8 cellular contexts compared by ENCODE assay signal in the genomic region with DNA sequence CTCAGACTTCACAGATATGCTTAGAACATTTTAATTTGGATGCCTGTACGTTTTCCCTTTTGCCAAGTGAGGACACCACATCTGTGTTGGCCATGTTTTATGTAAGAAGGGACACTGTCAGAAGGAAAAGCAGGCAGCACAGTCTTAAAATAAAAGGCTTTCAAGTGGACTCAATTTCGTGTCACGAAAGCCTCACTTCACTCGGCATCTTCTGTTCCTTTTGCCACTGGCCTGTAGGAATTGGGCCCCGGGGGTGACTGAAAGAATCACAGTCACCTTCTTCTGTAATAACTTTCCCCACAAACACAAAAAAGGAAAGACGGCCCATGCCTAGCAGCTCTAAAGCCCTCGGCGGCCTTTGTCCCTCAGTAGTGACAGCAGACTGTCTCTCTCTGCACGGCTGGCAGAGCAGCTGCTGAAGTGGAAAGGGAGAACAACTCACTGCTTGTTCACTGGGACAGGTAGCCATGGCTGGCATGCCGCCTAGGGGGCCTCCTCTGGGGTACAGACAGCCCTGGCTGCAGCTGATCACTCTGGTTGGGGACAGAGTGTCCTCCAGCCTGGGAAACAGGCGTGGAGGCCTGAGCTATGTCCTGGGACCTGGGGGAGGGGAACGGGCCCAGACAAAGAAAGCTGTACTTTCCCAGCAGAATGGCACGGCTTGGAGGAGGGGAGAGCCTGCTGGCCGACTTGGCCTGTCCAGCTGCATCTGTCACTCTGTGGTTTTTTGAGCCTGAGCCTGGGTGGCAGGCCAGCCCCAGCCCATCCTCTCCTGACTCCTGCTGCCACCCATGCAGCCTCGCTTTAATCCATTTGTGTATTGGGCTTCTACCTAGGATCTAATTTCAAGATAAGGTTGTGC. TPM values are rescaled to one million over a fixed set of nuclear protein-coding genes. Genes with fewer than 3 reads are reported as not detected.
DNase-seq lines count a peak whose midpoint lies in the region; ATAC-seq and TF ChIP-seq lines count a peak whose summit lies in the region.

No MANE protein-coding gene starts in this region.

- no peaks in the 10 kb centered on the region for H3K36me3 Mint-ChIP-seq in activated naive CD4-positive, alpha-beta T cell treated with anti-CD3 and anti-CD28 coated beads, Interleukin-2, amount 50 U/mL, for 72 hours

- no peak for ATAC-seq in stimulated activated naive CD8-positive, alpha-beta T cell treated with anti-CD3 and anti-CD28 coated beads, Interleukin-15, Interleukin-2, amounts not matched to agents 100 U/mL and 50 U/mL, for 24 hours
- ATAC-seq in activated naive CD4-positive, alpha-beta T cell treated with anti-CD3 and anti-CD28 coated beads, Interleukin-2, amount 50 U/mL, for 72 hours: no peak

- no peaks in the 10 kb centered on the region for H3K9me3 Mint-ChIP-seq in activated naive CD4-positive, alpha-beta T cell treated with anti-CD3 and anti-CD28 coated beads, Interleukin-2, amount 50 U/mL, for 72 hours

- DNase-seq in COLO668 (lab: John Stamatoyannopoulos, UW; ENCODE audit: unreplicated experiment) (peak; percentile 25), M059J (ENCODE audit: low read depth) (peak; percentile 65), fibroblast of villous mesenchyme (ENCODE audit: low read depth) (peak; percentile 40), nucleus accumbens (lab: John Stamatoyannopoulos, UW) (peak; percentile 60 to 98 (median 93)), HT-29 (ENCODE audit: low spot score) (no peak), T1000 (lab: John Stamatoyannopoulos, UW) (no peak)
- DNase-seq in stimulated activated naive CD8-positive, alpha-beta T cell treated with anti-CD3 and anti-CD28 coated beads, Interleukin-15, Interleukin-2, amounts not matched to agents 100 U/mL and 50 U/mL, for 24 hours: no peak
- no peak for DNase-seq in activated naive CD4-positive, alpha-beta T cell treated with anti-CD3 and anti-CD28 coated beads, Interleukin-2, amount 50 U/mL, for 72 hours (ENCODE audit: low spot score in 2 of 2)

- no peak overlapping the region for H3K4me3 ChIP-seq in fibroblast of villous mesenchyme (ENCODE audit: low read depth, low read length)

- no peak overlapping the region for H3K27ac Mint-ChIP-seq in activated naive CD4-positive, alpha-beta T cell treated with anti-CD3 and anti-CD28 coated beads, Interleukin-2, amount 50 U/mL, for 72 hours

- TF ChIP-seq CTCF in fibroblast of villous mesenchyme (IDR thresholded peaks at IDR 0.05; ENCODE audit: insufficient read depth, low read depth, low read length): no peak

RNA-seq across cellular contexts. Expression of a gene that starts 4.4 kb away (rescaled TPM):
- total RNA-seq in M059J (2014; rRNA removed; shearing (Covaris generic)): 8.4 and 13.4 TPM in 2 replicates
- total RNA-seq in fibroblast of villous mesenchyme: 6.0 and 6.8 TPM in 2 replicates
- total RNA-seq in HT-29 (2014; rRNA removed; shearing (Covaris generic)): 1.2 and 2.7 TPM in 2 replicates
- total RNA-seq in activated naive CD4-positive, alpha-beta T cell treated with anti-CD3 and anti-CD28 coated beads, Interleukin-2, amount 50 U/mL, for 72 hours: 1 to 10 TPM; 1.5 to 4.1 TPM

RNA-seq across cellular contexts. Expression of a gene that starts 14.6 kb away (rescaled TPM):
- 38.0 and 38.8 TPM in 2 replicates for total RNA-seq in M059J (2014; rRNA removed; shearing (Covaris generic))
- total RNA-seq in fibroblast of villous mesenchyme: 17.1 and 29.8 TPM in 2 replicates
- 67.2 and 68.3 TPM in 2 replicates for total RNA-seq in HT-29 (2014; rRNA removed; shearing (Covaris generic))
- total RNA-seq in activated naive CD4-positive, alpha-beta T cell treated with anti-CD3 and anti-CD28 coated beads, Interleukin-2, amount 50 U/mL, for 72 hours: 1 to 10 TPM in 1 of 2 donors, under 1 TPM in 1; 0.32 to 1.7 TPM

RNA-seq across cellular contexts. Expression of a gene that starts 36.7 kb away (rescaled TPM):
- total RNA-seq in M059J (2014; rRNA removed; shearing (Covaris generic)): 22.9 and 25.5 TPM in 2 replicates
- 14.8 and 21.2 TPM in 2 replicates for total RNA-seq in fibroblast of villous mesenchyme
- 8.1 and 11.7 TPM in 2 replicates for total RNA-seq in HT-29 (2014; rRNA removed; shearing (Covaris generic))
- total RNA-seq in activated naive CD4-positive, alpha-beta T cell treated with anti-CD3 and anti-CD28 coated beads, Interleukin-2, amount 50 U/mL, for 72 hours: 10 to 100 TPM in 1 of 2 donors, 1 to 10 TPM in 1; 3.1 to 20.9 TPM

RNA-seq across cellular contexts. Expression of a gene that starts 52.9 kb away (rescaled TPM):
- 2.2 TPM in 1 of 2 replicates, not detected in the other for total RNA-seq in M059J (2014; rRNA removed; shearing (Covaris generic))
- not detected in 2 replicates for total RNA-seq in fibroblast of villous mesenchyme
- total RNA-seq in HT-29 (2014; rRNA removed; shearing (Covaris generic)): not detected in 2 replicates
- total RNA-seq in activated naive CD4-positive, alpha-beta T cell treated with anti-CD3 and anti-CD28 coated beads, Interleukin-2, amount 50 U/mL, for 72 hours: not detected

Comparison
In these comparisons a context has a peak if more than half of its experiments do, and no peak if none do; other contexts are left out.
1. DNase-seq: peak in COLO668 (single experiment), M059J (single experiment), fibroblast of villous mesenchyme (single experiment) and nucleus accumbens (56 of 56); none in stimulated activated naive CD8-positive, alpha-beta T cell treated with anti-CD3 and anti-CD28 coated beads, Interleukin-15, Interleukin-2, amounts not matched to agents 100 U/mL and 50 U/mL, for 24 hours (single experiment), HT-29 (single experiment), activated naive CD4-positive, alpha-beta T cell treated with anti-CD3 and anti-CD28 coated beads, Interleukin-2, amount 50 U/mL, for 72 hours (0 of 2) and T1000 (single experiment).